In genomic region chr13:30431269-30431950, GRCh38 we compare ENCODE assay signal across 12 cellular contexts. TPM values are rescaled to one million over a fixed set of nuclear protein-coding genes. Genes with fewer than 3 reads are reported as not detected.
DNase-seq lines count a peak whose midpoint lies in the region; ATAC-seq and TF ChIP-seq lines count a peak whose summit lies in the region.
"Had no signal": no experiment of that assay in that cellular context is flagged by ENCODE, and none has a peak within 500 bp of the region (broad histone marks: within the 10 kb centered on the region; RNA-seq: fewer than 3 reads in every experiment).

No MANE protein-coding gene starts in this region.

- DNase-seq in SIG-M5 treated with dmso at 0.1 percent for 504 hours (lab: John Stamatoyannopoulos, UW; ENCODE audit: unreplicated experiment) (peak; percentile 20), SIG-M5 (lab: John Stamatoyannopoulos, UW) (no peak), smooth muscle cell (lab: John Stamatoyannopoulos, UW; ENCODE audit: unreplicated experiment) (no peak), KBM-7 (no peak), inferior parietal cortex (ENCODE audit: extremely low spot score) (no peak), HCEC 1CT (no peak)
- DNase-seq in activated naive CD8-positive, alpha-beta T cell treated with anti-CD3 and anti-CD28 coated beads, Interleukin-2, amount 50 U/mL, for 24 hours = no peak
- DNase-seq: 8988T; effector CD4-positive, alpha-beta T cell; NCI-H446 had no signal

- H3K79me2 ChIP-seq in smooth muscle cell (ENCODE audit: low read depth) = no peaks in the 10 kb centered on the region

- H3K27me3 ChIP-seq in smooth muscle cell (ENCODE audit: low read depth) = no peaks in the 10 kb centered on the region

- no peak overlapping the region for H2AFZ ChIP-seq in smooth muscle cell (ENCODE audit: low read depth)

- peak overlapping the region; percentile 68 for H3K4me3 Mint-ChIP-seq in activated naive CD8-positive, alpha-beta T cell treated with anti-CD3 and anti-CD28 coated beads, Interleukin-2, amount 50 U/mL, for 24 hours
- H3K4me3 Mint-ChIP-seq: nephron had no signal

- no peaks in the 10 kb centered on the region for H3K9me3 ChIP-seq in smooth muscle cell (replicated peaks; ENCODE audit: low read depth)

- WGBS in smooth muscle cell (ENCODE audit: low lambda C conversion rate) = 64% methylated on average over 2 of the region's 2 CpGs

- H3K36me3 ChIP-seq in smooth muscle cell (ENCODE audit: low read depth) = no peaks in the 10 kb centered on the region

- H3K4me1 Mint-ChIP-seq in activated naive CD8-positive, alpha-beta T cell treated with anti-CD3 and anti-CD28 coated beads, Interleukin-2, amount 50 U/mL, for 24 hours = peaks cover 30% of the 10 kb centered on the region
- H3K4me1 Mint-ChIP-seq: nephron had no signal

- H3K36me3 Mint-ChIP-seq in activated naive CD8-positive, alpha-beta T cell treated with anti-CD3 and anti-CD28 coated beads, Interleukin-2, amount 50 U/mL, for 24 hours (ENCODE audit: low read depth) = no peaks in the 10 kb centered on the region

- H3K4me3 ChIP-seq in smooth muscle cell = no peak overlapping the region

- peak overlapping the region; percentile 25 for H3K9ac ChIP-seq in smooth muscle cell (ENCODE audit: low read depth)

- in situ Hi-C loops in KBM-7 (cut with MboI; ENCODE audit: low pct_unique_long_range_greater_than_20kb, low sequenced_read_pairs) = no loop called here

- peaks cover 9% of the 10 kb centered on the region for H3K4me1 ChIP-seq in smooth muscle cell (ENCODE audit: low read depth)

- H3K27ac Mint-ChIP-seq in activated naive CD8-positive, alpha-beta T cell treated with anti-CD3 and anti-CD28 coated beads, Interleukin-2, amount 50 U/mL, for 24 hours = peak overlapping the region; percentile 91
- H3K27ac Mint-ChIP-seq: nephron had no signal

- peaks cover 2% of the 10 kb centered on the region for H3K27me3 Mint-ChIP-seq in activated naive CD8-positive, alpha-beta T cell treated with anti-CD3 and anti-CD28 coated beads, Interleukin-2, amount 50 U/mL, for 24 hours

- H3K4me2 ChIP-seq in smooth muscle cell = no peak overlapping the region

- peak; percentile 34 for ATAC-seq in HG02798 (IDR thresholded peaks at IDR 0.05; ENCODE audit: poor library complexity, unreplicated experiment)
- peak; percentile 48 for ATAC-seq in activated naive CD8-positive, alpha-beta T cell treated with anti-CD3 and anti-CD28 coated beads, Interleukin-2, amount 50 U/mL, for 24 hours

- H3K9me3 Mint-ChIP-seq in activated naive CD8-positive, alpha-beta T cell treated with anti-CD3 and anti-CD28 coated beads, Interleukin-2, amount 50 U/mL, for 24 hours = no peaks in the 10 kb centered on the region
- H3K9me3 Mint-ChIP-seq: nephron had no signal

- H4K20me1 ChIP-seq in smooth muscle cell (ENCODE audit: low read depth) = no peaks in the 10 kb centered on the region

- H3K27ac ChIP-seq in smooth muscle cell (ENCODE audit: low read depth) = peak overlapping the region; percentile 82

- TF ChIP-seq CTCF in smooth muscle cell (IDR thresholded peaks at IDR 0.05; ENCODE audit: borderline replicate concordance, insufficient read depth, poor library complexity, severe bottlenecking) = no peak

- peaks cover 14% of the 10 kb centered on the region for H3F3A ChIP-seq in smooth muscle cell (ENCODE audit: low read depth)

RNA-seq across cellular contexts. Expression of gene UBE2L5, which starts 9.1 kb away (rescaled TPM):
- total RNA-seq in smooth muscle cell = not detected in 2 replicates
- polyA plus RNA-seq in smooth muscle cell = 0.89 TPM in 1 of 2 replicates, not detected in the other

RNA-seq across cellular contexts. Expression of gene HMGB1, which starts 34.3 kb away (rescaled TPM):
- total RNA-seq in smooth muscle cell = 570 and 581 TPM in 2 replicates
- polyA plus RNA-seq in smooth muscle cell = 603 and 627 TPM in 2 replicates
